8 cellular contexts compared by ENCODE assay signal in the genomic region with DNA sequence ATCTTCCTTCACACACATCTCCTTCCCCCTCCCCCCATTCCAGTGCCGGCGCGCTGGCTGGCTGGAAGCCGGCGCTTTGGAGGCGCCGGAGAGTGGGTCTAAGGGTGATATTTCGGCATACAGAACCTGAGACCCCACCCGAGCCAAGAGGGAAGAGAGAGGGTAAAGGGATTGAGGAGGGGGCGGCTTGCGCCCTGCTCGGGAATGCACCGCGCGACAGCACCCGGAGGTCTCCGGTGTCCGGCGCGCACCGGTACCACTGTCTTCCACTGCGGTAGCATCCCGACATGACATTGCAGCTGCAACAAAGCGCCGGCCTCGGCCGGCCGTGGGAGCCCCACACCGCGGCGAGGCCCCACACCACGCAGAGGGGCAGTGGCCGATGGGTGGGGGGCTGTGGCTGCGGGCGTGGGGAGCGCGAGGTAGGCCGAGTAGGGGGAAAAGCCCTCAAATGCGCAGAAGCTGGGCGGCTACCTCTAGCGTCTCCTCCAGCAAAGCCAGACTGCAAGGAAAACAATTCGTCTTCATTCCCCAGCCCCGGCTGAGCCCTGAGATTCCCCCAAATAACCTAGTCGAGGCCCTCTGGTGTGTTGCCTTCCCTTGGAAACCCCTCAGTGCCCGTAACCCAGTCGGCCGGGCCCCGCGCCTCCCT. TPM values are rescaled to one million over a fixed set of nuclear protein-coding genes. Genes with fewer than 3 reads are reported as not detected.
DNase-seq lines count a peak whose midpoint lies in the region; ATAC-seq and TF ChIP-seq lines count a peak whose summit lies in the region.

No MANE protein-coding gene starts in this region.

- H3K27ac ChIP-seq in uterus: peak overlapping the region; percentile 56 to 75

- H3K4me3 ChIP-seq in mucosa of descending colon (peak overlapping the region; percentile 39), uterus (peak overlapping the region; percentile 47 to 54)

- TF ChIP-seq POLR2A in uterus (IDR thresholded peaks at IDR 0.05): no peak

- H3K4me1 ChIP-seq in mucosa of descending colon (ENCODE audit: low read depth) (peaks cover 18% of the 10 kb centered on the region), uterus (no peaks in the 10 kb centered on the region)

- peaks cover 6% of the 10 kb centered on the region for H3K36me3 Mint-ChIP-seq in endothelial cell (ENCODE audit: low read depth, unreplicated experiment)

- H3K4me1 Mint-ChIP-seq in endothelial cell (ENCODE audit: unreplicated experiment): peaks cover 24% of the 10 kb centered on the region

- TF ChIP-seq CTCF in endothelial cell (IDR thresholded peaks at IDR 0.05; ENCODE audit: unreplicated experiment): peak; percentile 16
- no peak for TF ChIP-seq CTCF in mucosa of descending colon (IDR thresholded peaks at IDR 0.05)
- no peak for TF ChIP-seq CTCF in uterus (IDR thresholded peaks at IDR 0.05)

- no peaks in the 10 kb centered on the region for H3K27me3 ChIP-seq in uterus

- H3K9me3 ChIP-seq in mucosa of descending colon (no peaks in the 10 kb centered on the region), uterus (no peaks in the 10 kb centered on the region)

- no peaks in the 10 kb centered on the region for H3K9me3 Mint-ChIP-seq in endothelial cell (ENCODE audit: unreplicated experiment)

- ATAC-seq in HG02943 (IDR thresholded peaks at IDR 0.05; ENCODE audit: low read depth, unreplicated experiment) (peak; percentile 24), mucosa of descending colon (peak; percentile 42)

- intact Hi-C loops in mucosa of descending colon (cut with DNase I, micrococcal nuclease): loop anchor here in 1 of 2 donors (10.0 kb wide), 1 partner anchor 214 kb away; no protein-coding TSS in a partner anchor
- intact Hi-C loops in uterus (cut with DNase I; ENCODE audit: low total_unique reads): no loop called here

- peak overlapping the region; percentile 96 for H3K4me3 Mint-ChIP-seq in endothelial cell (ENCODE audit: unreplicated experiment)

- no peaks in the 10 kb centered on the region for H3K27me3 Mint-ChIP-seq in endothelial cell (ENCODE audit: unreplicated experiment)

- H3K36me3 ChIP-seq in mucosa of descending colon (ENCODE audit: low read depth): no peaks in the 10 kb centered on the region
- no peaks in the 10 kb centered on the region for H3K36me3 ChIP-seq in uterus

- peak overlapping the region; percentile 80 for H3K27ac Mint-ChIP-seq in endothelial cell (ENCODE audit: unreplicated experiment)

- peak; percentile 8 for DNase-seq in stimulated activated CD4-positive, alpha-beta T cell treated with anti-CD3 and anti-CD28 coated beads, Interleukin-12 subunit alpha, Interleukin-12 subunit beta, amount 100 ng/mL, for 4 hours
- no peak for DNase-seq in stimulated activated CD4-positive, alpha-beta T cell treated with anti-CD3 and anti-CD28 coated beads, Interleukin-4, amount 100 ng/mL, for 4 hours
- peak; percentile 39 for DNase-seq in SK-N-DZ (ENCODE audit: low spot score)
- peak; percentile 33 for DNase-seq in endothelial cell (ENCODE audit: low spot score)
- peak; percentile 48 to 63 (median 59) for DNase-seq in mucosa of descending colon
- peak; percentile 16 to 17 for DNase-seq in uterus
- no peak for DNase-seq in HT-29 (ENCODE audit: low spot score)

RNA-seq across cellular contexts. Expression of a gene that starts 0.9 kb away (rescaled TPM):
- polyA plus RNA-seq in SK-N-DZ (2014; cell fraction: cytosol; rRNA removed): 13.1 and 17.8 TPM in 2 replicates
- polyA plus RNA-seq in SK-N-DZ (2014; cell fraction: nucleus; rRNA removed): 4.2 and 6.2 TPM in 2 replicates
- total RNA-seq in endothelial cell (ENCODE audit: unreplicated experiment) (32.5 TPM), mucosa of descending colon (10 to 100 TPM; 54.8 to 92.5 (median 75.4) TPM), uterus (10 to 100 TPM in 2 of 4 donors, 1 to 10 TPM in 2; 1.0 to 33.1 (median 13.2) TPM)
- total RNA-seq in HT-29 (2014; rRNA removed; shearing (Covaris generic)): 115 and 117 TPM in 2 replicates

Comparison
In these comparisons a context has a peak if more than half of its experiments do, and no peak if none do; other contexts are left out.
1. DNase-seq: peak in stimulated activated CD4-positive, alpha-beta T cell treated with anti-CD3 and anti-CD28 coated beads, Interleukin-12 subunit alpha, Interleukin-12 subunit beta, amount 100 ng/mL, for 4 hours (single experiment), SK-N-DZ (single experiment), endothelial cell (single experiment), mucosa of descending colon (3 of 3) and uterus (2 of 2); none in stimulated activated CD4-positive, alpha-beta T cell treated with anti-CD3 and anti-CD28 coated beads, Interleukin-4, amount 100 ng/mL, for 4 hours (0 of 2) and HT-29 (single experiment).